27 cellular contexts compared by ENCODE assay signal in genomic region chr13:113309481-113309880, GRCh38. TPM values are rescaled to one million over a fixed set of nuclear protein-coding genes. Genes with fewer than 3 reads are reported as not detected.
DNase-seq lines count a peak whose midpoint lies in the region; ATAC-seq, FAIRE-seq and TF ChIP-seq lines count a peak whose summit lies in the region.
"Had no signal": no experiment of that assay in that cellular context is flagged by ENCODE, and none has a peak within 500 bp of the region (broad histone marks: within the 10 kb centered on the region; RNA-seq: fewer than 3 reads in every experiment).

No MANE protein-coding gene starts in this region.

- no peak overlapping the region for H3K9ac ChIP-seq in HepG2 (ENCODE audit: insufficient read depth, low read depth, low read length)
- H3K9ac ChIP-seq: BLaER1 treated with 17β-estradiol and CSF1 and Interleukin-3, amounts not matched to agents 10 nM and 100 nM had no signal

- H3K4me1 Mint-ChIP-seq in endothelial cell (ENCODE audit: unreplicated experiment), result no peaks in the 10 kb centered on the region
- peaks cover 5% of the 10 kb centered on the region for H3K4me1 Mint-ChIP-seq in nephron progenitor cell
- peaks cover 8% of the 10 kb centered on the region for H3K4me1 Mint-ChIP-seq in type B pancreatic cell (ENCODE audit: unreplicated experiment)
- H3K4me1 Mint-ChIP-seq: CD14-positive monocyte had no signal

- H3K36me3 Mint-ChIP-seq in endothelial cell (ENCODE audit: low read depth, unreplicated experiment) (peaks cover 24% of the 10 kb centered on the region), nephron progenitor cell (ENCODE audit: low read depth) (peaks cover 28% of the 10 kb centered on the region), type B pancreatic cell (peaks cover 12% of the 10 kb centered on the region)

- no peaks in the 10 kb centered on the region for H4K20me1 ChIP-seq in HepG2 (ENCODE audit: insufficient read depth, low read length)

- no peak for DNase-seq in endothelial cell (ENCODE audit: low spot score)
- DNase-seq in HepG2 (ENCODE audit: low spot score), result no peak
- no peak for DNase-seq in nephron progenitor cell
- no peak for DNase-seq in type B pancreatic cell (ENCODE audit: extremely low spot score, unreplicated experiment)
- no peak for DNase-seq in sciatic nerve (ENCODE audit: low spot score)
- DNase-seq: 8988T; ACHN; AML-193; BE2C; CD4-positive, alpha-beta T cell; CD8-positive, alpha-beta memory T cell; DMS 273 treated with DMSO at 0.1 percent for 48 hours; DMS79; EL; GDM1; GOT3; HFFc6 had no signal

- H3K9me3 ChIP-seq in HepG2 (ENCODE audit: low read length), result no peaks in the 10 kb centered on the region
- H3K9me3 ChIP-seq: A549; BE2C; BLaER1 treated with 17β-estradiol and CSF1 and Interleukin-3, amounts not matched to agents 10 nM and 100 nM; HAP-1 had no signal

- H3K4me3 Mint-ChIP-seq in endothelial cell (ENCODE audit: unreplicated experiment) (peak overlapping the region; percentile 28), nephron progenitor cell (no peak overlapping the region), type B pancreatic cell (no peak overlapping the region)
- H3K4me3 Mint-ChIP-seq: CD14-positive monocyte; CD4-positive, alpha-beta T cell; HFFc6 had no signal

- H3K27ac Mint-ChIP-seq in endothelial cell (ENCODE audit: unreplicated experiment) (no peak overlapping the region), nephron progenitor cell (peak overlapping the region; percentile 71), type B pancreatic cell (peak overlapping the region; percentile 10)
- H3K27ac Mint-ChIP-seq: CD4-positive, alpha-beta T cell; CD8-positive, alpha-beta memory T cell; HFFc6 had no signal

- no peak overlapping the region for H2AFZ ChIP-seq in HepG2 (ENCODE audit: low read length)

- TF ChIP-seq EP300 in HepG2 (IDR thresholded peaks at IDR 0.05; ENCODE audit: low read depth in 2 of 2, low read length in 2 of 2) (no peak), HepG2 (CRISPR knock-in tag; IDR thresholded peaks at IDR 0.05; ENCODE audit: borderline replicate concordance) (no peak)

- 85% methylated on average over 6 of the region's 6 CpGs for WGBS in HepG2 (ENCODE audit: low lambda C conversion rate)

- H3K9me3 Mint-ChIP-seq in endothelial cell (ENCODE audit: unreplicated experiment) (no peaks in the 10 kb centered on the region), nephron progenitor cell (no peaks in the 10 kb centered on the region), type B pancreatic cell (no peaks in the 10 kb centered on the region)
- H3K9me3 Mint-ChIP-seq: CD4-positive, alpha-beta T cell; CD8-positive, alpha-beta memory T cell; HFFc6 had no signal

- H3K79me2 ChIP-seq in HepG2 (ENCODE audit: insufficient read depth, low read length), result peaks cover 32% of the 10 kb centered on the region

- H3K4me1 ChIP-seq in HepG2 (ENCODE audit: insufficient read depth, low read length), result peaks cover 7% of the 10 kb centered on the region
- H3K4me1 ChIP-seq: BE2C, HAP-1 had no signal

- CTCF ChIA-PET in HepG2 (lab: Yijun Ruan, JAX; ENCODE audit: low intra/inter-chr PET ratio, low total read pairs), result no interaction called here

- no peak for ATAC-seq in HepG2
- ATAC-seq in GM21619 (IDR thresholded peaks at IDR 0.05; ENCODE audit: unreplicated experiment), result no peak
- ATAC-seq in activated CD4-positive, CD25-positive, alpha-beta regulatory T cell treated with anti-CD3 and anti-CD28 coated beads, Interleukin-2, amount 50 U/mL, for 24 hours, result no peak
- no peak for ATAC-seq in sciatic nerve
- ATAC-seq: A549, GM12878 had no signal

- in situ Hi-C loops in HepG2 (cut with HindIII; ENCODE audit: extremely low pct_ligation_motif_present, low pct_unique_long_range_greater_than_20kb), result no loop called here

- TF ChIP-seq POLR2A in HepG2 (IDR thresholded peaks at IDR 0.05; ENCODE audit: insufficient read depth in 1 of 2, low read depth in 2 of 2, low read length in 2 of 2), result no peak

- no peaks in the 10 kb centered on the region for H3K27me3 ChIP-seq in HepG2 (ENCODE audit: control insufficient read depth in 1 of 2, insufficient read depth in 2 of 2, low read length in 2 of 2)
- H3K27me3 ChIP-seq: BE2C; BLaER1 treated with 17β-estradiol and CSF1 and Interleukin-3, amounts not matched to agents 10 nM and 100 nM had no signal

- intact Hi-C loops in HepG2 (cut with micrococcal nuclease; ENCODE audit: unreplicated experiment), result no loop called here
- intact Hi-C loops in sciatic nerve (cut with DNase I), result no loop called here

- no peak overlapping the region for H3K4me2 ChIP-seq in HepG2 (ENCODE audit: low read depth, low read length)
- H3K4me2 ChIP-seq: A549; BLaER1 treated with 17β-estradiol and CSF1 and Interleukin-3, amounts not matched to agents 10 nM and 100 nM had no signal

- POLR2A ChIA-PET in HepG2 (lab: Yijun Ruan, JAX), result no interaction called here

- TF ChIP-seq CTCF in endothelial cell (IDR thresholded peaks at IDR 0.05; ENCODE audit: unreplicated experiment) (no peak), HepG2 (CRISPR knock-in tag; IDR thresholded peaks at IDR 0.05) (no peak), nephron progenitor cell (IDR thresholded peaks at IDR 0.05) (no peak), type B pancreatic cell (conservative IDR thresholded peaks at IDR 0.05) (no peak)

- no peak overlapping the region for H3K4me3 ChIP-seq in HepG2 (replicated peaks in 1 of 3; ENCODE audit: insufficient read depth in 1 of 3, low read depth in 2 of 3, low read length in 3 of 3)
- H3K4me3 ChIP-seq: A549; BLaER1 treated with 17β-estradiol and CSF1 and Interleukin-3, amounts not matched to agents 10 nM and 100 nM; GM12878; HAP-1 had no signal

- H3K36me3 ChIP-seq in HepG2 (replicated peaks in 1 of 2; ENCODE audit: control insufficient read depth in 1 of 2, insufficient read depth in 2 of 2, low read length in 2 of 2), result peaks cover 8 to 35% of the 10 kb centered on the region in 2 experiments; a peak in 4 of 5 replicates

- no TSS peak for BruUV-seq in HepG2 (replicated peaks; lab: Mats Ljungman, UMichigan)

- H3K27ac ChIP-seq in HepG2 (ENCODE audit: extremely low read length, insufficient read depth, low read length), result no peak overlapping the region
- H3K27ac ChIP-seq: A549; BLaER1 treated with 17β-estradiol and CSF1 and Interleukin-3, amounts not matched to agents 10 nM and 100 nM had no signal

- no peak for FAIRE-seq in HepG2 (lab: Jason Lieb, UNC)
- FAIRE-seq: A549, D721Med, GM12878, GM19239, H54 had no signal

- no peaks in the 10 kb centered on the region for H3K27me3 Mint-ChIP-seq in endothelial cell (ENCODE audit: unreplicated experiment)
- H3K27me3 Mint-ChIP-seq in nephron progenitor cell (ENCODE audit: low read depth, poor library complexity), result no peaks in the 10 kb centered on the region
- no peaks in the 10 kb centered on the region for H3K27me3 Mint-ChIP-seq in type B pancreatic cell
- H3K27me3 Mint-ChIP-seq: CD4-positive, alpha-beta T cell; CD8-positive, alpha-beta memory T cell had no signal

- no peak for TF ChIP-seq RAD21 in HepG2 (CRISPR knock-in tag; IDR thresholded peaks at IDR 0.05)

RNA-seq across cellular contexts. Expression of gene LAMP1, which starts 12.4 kb away (rescaled TPM):
- total RNA-seq in endothelial cell (ENCODE audit: unreplicated experiment), result 210 TPM
- 33.2 and 112 TPM in 2 replicates for total RNA-seq in HepG2 (2016; rRNA removed; fragmentation: Illumina TruSeq; extraction: Trizol)
- 10.9 and 12.4 TPM in 2 replicates for total RNA-seq in HepG2 (2016; cell fraction: cytosol; rRNA removed; fragmentation: Illumina TruSeq; extraction: Trizol; ENCODE audit: low read depth)
- total RNA-seq in HepG2 (2016; cell fraction: insoluble cytoplasmic fraction; rRNA removed; fragmentation: Illumina TruSeq; extraction: Trizol), result 28.0 and 117 TPM in 2 replicates
- total RNA-seq in HepG2 (2016; cell fraction: membrane; rRNA removed; fragmentation: Illumina TruSeq; extraction: Trizol), result 16.4 and 16.7 TPM in 2 replicates
- total RNA-seq in HepG2 (2016; cell fraction: nucleus; rRNA removed; fragmentation: Illumina TruSeq; extraction: Trizol), result 71.7 and 83.9 TPM in 2 replicates
- polyA plus RNA-seq in HepG2 (2011; rRNA removed), result 103 TPM in 2 replicates
- polyA plus RNA-seq in HepG2 (2011; cell fraction: cytosol; rRNA removed), result 54.8 and 61.5 TPM in 2 replicates
- polyA plus RNA-seq in HepG2 (2011; cell fraction: nucleus; rRNA removed), result 64.5 and 68.1 TPM in 2 replicates
- 94.8 and 95.4 TPM in 2 replicates for polyA plus RNA-seq in HepG2 (2012)
- polyA plus RNA-seq in HepG2 (2016; cell fraction: cytosol; fragmentation: Illumina TruSeq; extraction: Trizol; ENCODE audit: low read depth), result 8.2 and 8.9 TPM in 2 replicates
- polyA plus RNA-seq in HepG2 (2016; cell fraction: insoluble cytoplasmic fraction; fragmentation: Illumina TruSeq; extraction: Trizol; ENCODE audit: low read depth), result 42.2 and 53.5 TPM in 2 replicates
- polyA plus RNA-seq in HepG2 (2016; cell fraction: membrane; fragmentation: Illumina TruSeq; extraction: Trizol; ENCODE audit: low read depth), result 14.6 and 17.0 TPM in 2 replicates
- polyA plus RNA-seq in HepG2 (2016; cell fraction: nucleus; fragmentation: Illumina TruSeq; extraction: Trizol; ENCODE audit: insufficient read depth, low read depth), result 165 and 182 TPM in 2 replicates
- 78.2 and 92.0 TPM in 2 replicates for polyA minus RNA-seq in HepG2 (2011; rRNA and poly(A)+ RNA removed; ENCODE audit: low replicate concordance)
- polyA minus RNA-seq in HepG2 (2011; cell fraction: cytosol; rRNA and poly(A)+ RNA removed), result 54.9 and 61.7 TPM in 2 replicates
- polyA minus RNA-seq in HepG2 (2011; cell fraction: nucleus; rRNA and poly(A)+ RNA removed), result 25.2 and 25.9 TPM in 2 replicates
- total RNA-seq in type B pancreatic cell (ENCODE audit: low replicate concordance), result 152 and 312 TPM in 2 replicates
- 183 TPM for total RNA-seq in sciatic nerve

RNA-seq across cellular contexts. Expression of gene GRTP1, which starts 54.4 kb away (rescaled TPM):
- total RNA-seq in endothelial cell (ENCODE audit: unreplicated experiment) (0.90 TPM), HepG2 (2016; rRNA removed; fragmentation: Illumina TruSeq; extraction: Trizol) (30.3 and 30.8 TPM in 2 replicates), type B pancreatic cell (ENCODE audit: low replicate concordance) (19.0 and 22.4 TPM in 2 replicates), sciatic nerve (6.3 TPM)
- 17.7 and 18.0 TPM in 2 replicates for total RNA-seq in HepG2 (2016; cell fraction: cytosol; rRNA removed; fragmentation: Illumina TruSeq; extraction: Trizol; ENCODE audit: low read depth)
- 26.5 and 33.7 TPM in 2 replicates for total RNA-seq in HepG2 (2016; cell fraction: insoluble cytoplasmic fraction; rRNA removed; fragmentation: Illumina TruSeq; extraction: Trizol)
- 27.8 and 29.0 TPM in 2 replicates for total RNA-seq in HepG2 (2016; cell fraction: membrane; rRNA removed; fragmentation: Illumina TruSeq; extraction: Trizol)
- total RNA-seq in HepG2 (2016; cell fraction: nucleus; rRNA removed; fragmentation: Illumina TruSeq; extraction: Trizol), result 23.1 and 27.9 TPM in 2 replicates
- polyA plus RNA-seq in HepG2 (2011; rRNA removed), result 40.5 and 40.6 TPM in 2 replicates
- polyA plus RNA-seq in HepG2 (2011; cell fraction: cytosol; rRNA removed), result 37.5 and 37.6 TPM in 2 replicates
- 59.1 and 60.0 TPM in 2 replicates for polyA plus RNA-seq in HepG2 (2011; cell fraction: nucleus; rRNA removed)
- 34.3 and 37.7 TPM in 2 replicates for polyA plus RNA-seq in HepG2 (2012)
- polyA plus RNA-seq in HepG2 (2016; cell fraction: cytosol; fragmentation: Illumina TruSeq; extraction: Trizol; ENCODE audit: low read depth), result 20.4 and 24.5 TPM in 2 replicates
- polyA plus RNA-seq in HepG2 (2016; cell fraction: insoluble cytoplasmic fraction; fragmentation: Illumina TruSeq; extraction: Trizol; ENCODE audit: low read depth), result 35.9 and 37.1 TPM in 2 replicates
- polyA plus RNA-seq in HepG2 (2016; cell fraction: membrane; fragmentation: Illumina TruSeq; extraction: Trizol; ENCODE audit: low read depth), result 24.9 and 27.8 TPM in 2 replicates
- polyA plus RNA-seq in HepG2 (2016; cell fraction: nucleus; fragmentation: Illumina TruSeq; extraction: Trizol; ENCODE audit: insufficient read depth, low read depth), result 54.4 and 56.0 TPM in 2 replicates
- polyA minus RNA-seq in HepG2 (2011; rRNA and poly(A)+ RNA removed; ENCODE audit: low replicate concordance), result 6.8 and 20.0 TPM in 2 replicates
- polyA minus RNA-seq in HepG2 (2011; cell fraction: cytosol; rRNA and poly(A)+ RNA removed), result 21.8 and 23.7 TPM in 2 replicates
- polyA minus RNA-seq in HepG2 (2011; cell fraction: nucleus; rRNA and poly(A)+ RNA removed), result 23.2 and 26.8 TPM in 2 replicates
- total RNA-seq: CD8-positive, alpha-beta memory T cell had no signal
- polyA plus RNA-seq: CD14-positive monocyte; CD8-positive, alpha-beta memory T cell had no signal
